ENCODE assay signal across 1 cellular context in genomic region chrX:120824021-120824420, GRCh38.
TF ChIP-seq lines count a peak whose summit lies in the region.

No MANE protein-coding gene starts in this region.

TF ChIP-seq in HepG2, 621 proteins besides CTCF, POLR2A, EP300 and RAD21:
- TF ChIP-seq TP53 (CRISPR knock-in tag; conservative IDR thresholded peaks at IDR 0.05), result no peak
- no peak for TF ChIP-seq ZNF572 (CRISPR knock-in tag; IDR thresholded peaks at IDR 0.05)
- no peak for TF ChIP-seq ZNF232 (CRISPR knock-in tag; IDR thresholded peaks at IDR 0.05; ENCODE audit: borderline replicate concordance)
- TF ChIP-seq RORA (CRISPR knock-in tag; IDR thresholded peaks at IDR 0.05), result no peak
- TF ChIP-seq MXI1 (IDR thresholded peaks at IDR 0.05; ENCODE audit: borderline replicate concordance, low read depth, low read length), result no peak
- TF ChIP-seq ZNF563 (CRISPR knock-in tag; IDR thresholded peaks at IDR 0.05), result no peak
- no peak for TF ChIP-seq RXRB (CRISPR knock-in tag; IDR thresholded peaks at IDR 0.05; ENCODE audit: borderline replicate concordance)
- TF ChIP-seq ZNF253 (CRISPR knock-in tag; IDR thresholded peaks at IDR 0.05; ENCODE audit: borderline replicate concordance), result no peak
TF ChIP-seq in HepG2: peak in this region for 0.
